8 cellular contexts compared by ENCODE assay signal in genomic region chr15:73924258-73924921, GRCh38. TPM values are rescaled to one million over a fixed set of nuclear protein-coding genes. Genes with fewer than 3 reads are reported as not detected.
DNase-seq lines count a peak whose midpoint lies in the region; ATAC-seq and TF ChIP-seq lines count a peak whose summit lies in the region.

No MANE protein-coding gene starts in this region.

- H3K4me3 ChIP-seq in CD4-positive, CD25-positive, alpha-beta regulatory T cell (ENCODE audit: low read depth, low read length): no peak overlapping the region
- peak overlapping the region; percentile 3 for H3K4me3 ChIP-seq in Loucy (ENCODE audit: low read length, poor library complexity, severe bottlenecking)
- H3K4me3 ChIP-seq in gastroesophageal sphincter: no peak overlapping the region
- H3K4me3 ChIP-seq in skeletal muscle cell (ENCODE audit: low read depth, low read length): no peak overlapping the region
- H3K4me3 ChIP-seq in testis: no peak overlapping the region

- peak overlapping the region; percentile 50 for H3K9ac ChIP-seq in Loucy (ENCODE audit: low read depth, low read length, poor library complexity, severe bottlenecking)

- H3K4me1 Mint-ChIP-seq in CD4-positive, CD25-positive, alpha-beta regulatory T cell: peaks cover 12 to 72% (median 38%) of the 10 kb centered on the region in 4 donors
- H3K4me1 Mint-ChIP-seq in activated T-cell treated with anti-CD3 and anti-CD28 coated beads, Interleukin-2, amount 50 U/mL, for 72 hours (ENCODE audit: low read depth): peaks cover 52% of the 10 kb centered on the region

- H3K4me3 Mint-ChIP-seq in CD4-positive, CD25-positive, alpha-beta regulatory T cell: peak overlapping the region; percentile 48 to 84 (median 66)
- peak overlapping the region; percentile 52 to 67 for H3K4me3 Mint-ChIP-seq in activated T-cell treated with anti-CD3 and anti-CD28 coated beads, Interleukin-2, amount 50 U/mL, for 72 hours

- peak overlapping the region; percentile 58 for H2AFZ ChIP-seq in Loucy (ENCODE audit: low read length)

- H3K36me3 Mint-ChIP-seq in CD4-positive, CD25-positive, alpha-beta regulatory T cell: no peaks in the 10 kb centered on the region
- H3K36me3 Mint-ChIP-seq in activated T-cell treated with anti-CD3 and anti-CD28 coated beads, Interleukin-2, amount 50 U/mL, for 72 hours (ENCODE audit: insufficient read depth in 2 of 2): peaks cover 0 to 1% of the 10 kb centered on the region in 2 donors

- peak; percentile 36 for ATAC-seq in CD4-positive, CD25-positive, alpha-beta regulatory T cell (ENCODE audit: low read depth in 2 of 2)
- ATAC-seq in activated T-cell treated with anti-CD3 and anti-CD28 coated beads, Interleukin-2, amount 50 U/mL, for 72 hours (replicated peaks in 1 of 2): peak; percentile 33 to 48
- ATAC-seq in gastroesophageal sphincter (peak; percentile 52), HG03342 (IDR thresholded peaks at IDR 0.05; ENCODE audit: unreplicated experiment) (no peak), GM21447 (IDR thresholded peaks at IDR 0.05; ENCODE audit: unreplicated experiment) (no peak)

- H3K9me3 ChIP-seq in CD4-positive, CD25-positive, alpha-beta regulatory T cell (ENCODE audit: control insufficient read depth in 2 of 2, low read length in 2 of 2): no peaks in the 10 kb centered on the region
- H3K9me3 ChIP-seq in Loucy (ENCODE audit: insufficient read depth, low read depth, low read length) (no peaks in the 10 kb centered on the region), gastroesophageal sphincter (no peaks in the 10 kb centered on the region), testis (no peaks in the 10 kb centered on the region)

- no peaks in the 10 kb centered on the region for H3K79me2 ChIP-seq in Loucy (ENCODE audit: insufficient read depth, low read length)

- H3K9me2 ChIP-seq in Loucy (replicated peaks; ENCODE audit: low read depth, low read length): no peaks in the 10 kb centered on the region

- intact Hi-C loops in testis (cut with DNase I; ENCODE audit: low total_unique reads): no loop called here

- TF ChIP-seq POLR2A in gastroesophageal sphincter (IDR thresholded peaks at IDR 0.05) (no peak), testis (IDR thresholded peaks at IDR 0.05) (no peak)

- no peaks in the 10 kb centered on the region for H4K20me1 ChIP-seq in Loucy (ENCODE audit: insufficient read depth, low read length, poor library complexity, severe bottlenecking)

- no peak for TF ChIP-seq CTCF in Loucy (conservative IDR thresholded peaks at IDR 0.05; ENCODE audit: low read length)
- TF ChIP-seq CTCF in gastroesophageal sphincter (IDR thresholded peaks at IDR 0.05): no peak
- no peak for TF ChIP-seq CTCF in testis (IDR thresholded peaks at IDR 0.05)

- H3K36me3 ChIP-seq in CD4-positive, CD25-positive, alpha-beta regulatory T cell (ENCODE audit: control insufficient read depth, insufficient read depth, low read length): no peaks in the 10 kb centered on the region
- H3K36me3 ChIP-seq in Loucy (ENCODE audit: insufficient read depth, low read length) (no peaks in the 10 kb centered on the region), gastroesophageal sphincter (peaks cover 0 to 3% of the 10 kb centered on the region in 2 donors), testis (ENCODE audit: low read depth, missing control alignments) (no peaks in the 10 kb centered on the region)

- peaks cover 5% of the 10 kb centered on the region for H3K27me3 Mint-ChIP-seq in CD4-positive, CD25-positive, alpha-beta regulatory T cell
- H3K27me3 Mint-ChIP-seq in activated T-cell treated with anti-CD3 and anti-CD28 coated beads, Interleukin-2, amount 50 U/mL, for 72 hours (ENCODE audit: low read depth): peaks cover 5% of the 10 kb centered on the region

- H3K4me2 ChIP-seq in Loucy (ENCODE audit: low read depth, low read length, poor library complexity, severe bottlenecking): peak overlapping the region; percentile 39

- H3F3A ChIP-seq in Loucy (ENCODE audit: low read depth): no peaks in the 10 kb centered on the region

- peak overlapping the region; percentile 49 to 92 (median 86) for H3K27ac Mint-ChIP-seq in CD4-positive, CD25-positive, alpha-beta regulatory T cell
- H3K27ac Mint-ChIP-seq in activated T-cell treated with anti-CD3 and anti-CD28 coated beads, Interleukin-2, amount 50 U/mL, for 72 hours: peak overlapping the region; percentile 83

- peak overlapping the region; percentile 58 for H3K27ac ChIP-seq in CD4-positive, CD25-positive, alpha-beta regulatory T cell (ENCODE audit: insufficient read depth, low read length, poor library complexity, severe bottlenecking)
- H3K27ac ChIP-seq in gastroesophageal sphincter (peak overlapping the region; percentile 83 to 97 (median 96)), testis (peak overlapping the region in 1 of 2 donors; percentile 18)

- DNase-seq in CD4-positive, CD25-positive, alpha-beta regulatory T cell: peak in 1 of 3 donors; percentile 51
- peak; percentile 25 to 44 for DNase-seq in activated T-cell treated with anti-CD3 and anti-CD28 coated beads, Interleukin-2, amount 50 U/mL, for 72 hours
- DNase-seq in skeletal muscle cell (ENCODE audit: low read depth): peak; percentile 81
- no peak for DNase-seq in testis

- TF ChIP-seq EP300 in gastroesophageal sphincter (IDR thresholded peaks at IDR 0.05): no peak

- whole genome bisulfite sequencing in gastroesophageal sphincter (ENCODE audit: low coverage in 1 of 2), 2 donors: 0% methylated on average over 1 to 4 of the region's 11 CpGs
- WGBS in testis, 2 donors: 45 to 53% methylated on average over 9 to 11 of the region's 11 CpGs

- peaks cover 60% of the 10 kb centered on the region for H3K4me1 ChIP-seq in CD4-positive, CD25-positive, alpha-beta regulatory T cell (ENCODE audit: control insufficient read depth, insufficient read depth, low read length, poor library complexity, severe bottlenecking)
- H3K4me1 ChIP-seq in Loucy (ENCODE audit: insufficient read depth, low read length, poor library complexity, severe bottlenecking) (peaks cover 58% of the 10 kb centered on the region), gastroesophageal sphincter (peaks cover 20 to 93% (median 71%) of the 10 kb centered on the region in 3 donors), testis (peaks cover 41% of the 10 kb centered on the region)

- H3K27me3 ChIP-seq in CD4-positive, CD25-positive, alpha-beta regulatory T cell (ENCODE audit: control insufficient read depth, insufficient read depth, low read length): no peaks in the 10 kb centered on the region
- H3K27me3 ChIP-seq in Loucy (ENCODE audit: insufficient read depth, low read length, poor library complexity, severe bottlenecking): no peaks in the 10 kb centered on the region
- H3K27me3 ChIP-seq in gastroesophageal sphincter: peaks cover 20% of the 10 kb centered on the region
- no peaks in the 10 kb centered on the region for H3K27me3 ChIP-seq in testis

- no peaks in the 10 kb centered on the region for H3K9me3 Mint-ChIP-seq in CD4-positive, CD25-positive, alpha-beta regulatory T cell
- H3K9me3 Mint-ChIP-seq in activated T-cell treated with anti-CD3 and anti-CD28 coated beads, Interleukin-2, amount 50 U/mL, for 72 hours: no peaks in the 10 kb centered on the region

RNA-seq across cellular contexts. Expression of gene LOXL1, which starts 1.9 kb away (rescaled TPM):
- 7.3 TPM for total RNA-seq in CD4-positive, CD25-positive, alpha-beta regulatory T cell
- polyA plus RNA-seq in CD4-positive, CD25-positive, alpha-beta regulatory T cell: 10 to 100 TPM in 2 of 4 donors, 1 to 10 TPM in 2; 6.8 to 24.2 (median 10.0) TPM
- 1 to 10 TPM; 1.9 to 2.5 TPM for total RNA-seq in activated T-cell treated with anti-CD3 and anti-CD28 coated beads, Interleukin-2, amount 50 U/mL, for 72 hours
- 10 to 100 TPM; 22.9 to 63.0 (median 34.5) TPM for total RNA-seq in gastroesophageal sphincter
- total RNA-seq in testis: 10 to 100 TPM; 13.9 to 14.9 TPM
- 56.8 TPM for polyA plus RNA-seq in testis (ENCODE audit: insufficient read depth, low read depth, low replicate concordance)

RNA-seq across cellular contexts. Expression of gene TBC1D21, which starts 51.0 kb away (rescaled TPM):
- not detected for total RNA-seq in CD4-positive, CD25-positive, alpha-beta regulatory T cell
- polyA plus RNA-seq in CD4-positive, CD25-positive, alpha-beta regulatory T cell: not detected
- total RNA-seq in activated T-cell treated with anti-CD3 and anti-CD28 coated beads, Interleukin-2, amount 50 U/mL, for 72 hours: not detected
- not detected for total RNA-seq in gastroesophageal sphincter
- 10 to 100 TPM; 17.9 to 47.6 TPM for total RNA-seq in testis
- 80.2 TPM for polyA plus RNA-seq in testis (ENCODE audit: insufficient read depth, low read depth, low replicate concordance)

Comparison
In these comparisons a context has a peak if more than half of its experiments do, and no peak if none do; other contexts are left out.
1. ATAC-seq: peak in CD4-positive, CD25-positive, alpha-beta regulatory T cell (2 of 2), activated T-cell treated with anti-CD3 and anti-CD28 coated beads, Interleukin-2, amount 50 U/mL, for 72 hours (2 of 2) and gastroesophageal sphincter (single experiment); none in HG03342 (single experiment) and GM21447 (single experiment).
2. RNA of gene TBC1D21, which starts 51.0 kb away (total RNA-seq): 17.9 to 47.6 TPM in testis; not detected in CD4-positive, CD25-positive, alpha-beta regulatory T cell (single experiment), not detected in activated T-cell treated with anti-CD3 and anti-CD28 coated beads, Interleukin-2, amount 50 U/mL, for 72 hours and not detected in gastroesophageal sphincter; every median in the first group is over 10 times any median in the second.